15 cellular contexts compared by ENCODE assay signal in genomic region chr6:149461670-149462069, GRCh38. TPM values are rescaled to one million over a fixed set of nuclear protein-coding genes. Genes with fewer than 3 reads are reported as not detected.
A peak's percentile ranks its signal among the peaks of the same experiment; 100 is the strongest.
DNase-seq lines count a peak whose midpoint lies in the region; ATAC-seq, FAIRE-seq and TF ChIP-seq lines count a peak whose summit lies in the region.
"Had no signal": no experiment of that assay in that cellular context is flagged by ENCODE, and none has a peak within 500 bp of the region (broad histone marks: within the 10 kb centered on the region; RNA-seq: fewer than 3 reads in every experiment).

No MANE protein-coding gene starts in this region.

- H3K9me3 Mint-ChIP-seq in stimulated activated naive CD8-positive, alpha-beta T cell treated with anti-CD3 and anti-CD28 coated beads, Interleukin-15, Interleukin-2, amounts not matched to agents 100 ng/mL and 50 ng/mL, for 24 hours, result no peaks in the 10 kb centered on the region
- H3K9me3 Mint-ChIP-seq in stimulated activated naive CD8-positive, alpha-beta T cell treated with anti-CD3 and anti-CD28 coated beads, Interleukin-15, amount 100 ng/mL, for 72 hours, result no peaks in the 10 kb centered on the region
- H3K9me3 Mint-ChIP-seq in dendritic cell treated with granulocyte-macrophage colony-stimulating factor and Interleukin-4, amounts not matched to agents 40 ng/mL and 50 ng/mL, for 4 days, result no peaks in the 10 kb centered on the region
- H3K9me3 Mint-ChIP-seq: CD4-positive, alpha-beta T cell; GM23338; H9 had no signal

- DNase-seq in NCI-H510A treated with DMSO at 0.1 percent for 48 hours (lab: John Stamatoyannopoulos, UW) (peak; percentile 17), NCI-H510A (lab: John Stamatoyannopoulos, UW) (no peak), H54 (ENCODE audit: insufficient read length, low spot score) (no peak), SJCRH30 (no peak)
- DNase-seq in stimulated activated naive CD8-positive, alpha-beta T cell treated with anti-CD3 and anti-CD28 coated beads, Interleukin-15, amount 100 ng/mL, for 72 hours, result no peak
- DNase-seq: ACHN; C1 segment of cervical spinal cord; CD4-positive, alpha-beta T cell; DND-41; GDM1; H9 had no signal

- no peak overlapping the region for H3K4me3 Mint-ChIP-seq in stimulated activated naive CD8-positive, alpha-beta T cell treated with anti-CD3 and anti-CD28 coated beads, Interleukin-15, Interleukin-2, amounts not matched to agents 100 ng/mL and 50 ng/mL, for 24 hours
- H3K4me3 Mint-ChIP-seq in stimulated activated naive CD8-positive, alpha-beta T cell treated with anti-CD3 and anti-CD28 coated beads, Interleukin-15, amount 100 ng/mL, for 72 hours, result no peak overlapping the region
- no peak overlapping the region for H3K4me3 Mint-ChIP-seq in dendritic cell treated with granulocyte-macrophage colony-stimulating factor and Interleukin-4, amounts not matched to agents 40 ng/mL and 50 ng/mL, for 4 days
- H3K4me3 Mint-ChIP-seq: CD4-positive, alpha-beta T cell; GM23338; H9 had no signal

- H3K27me3 ChIP-seq in SJCRH30, result no peaks in the 10 kb centered on the region

- no peaks in the 10 kb centered on the region for H3K36me3 ChIP-seq in SJCRH30

- peaks cover 59% of the 10 kb centered on the region for H3K36me3 Mint-ChIP-seq in stimulated activated naive CD8-positive, alpha-beta T cell treated with anti-CD3 and anti-CD28 coated beads, Interleukin-15, Interleukin-2, amounts not matched to agents 100 ng/mL and 50 ng/mL, for 24 hours (ENCODE audit: low read depth)
- peaks cover 87% of the 10 kb centered on the region for H3K36me3 Mint-ChIP-seq in dendritic cell treated with granulocyte-macrophage colony-stimulating factor and Interleukin-4, amounts not matched to agents 40 ng/mL and 50 ng/mL, for 4 days (ENCODE audit: low read depth)

- intact Hi-C loops in dendritic cell treated with granulocyte-macrophage colony-stimulating factor and Interleukin-4, amounts not matched to agents 40 ng/mL and 50 ng/mL, for 4 days (cut with micrococcal nuclease), result no loop called here

- H3K27ac Mint-ChIP-seq in stimulated activated naive CD8-positive, alpha-beta T cell treated with anti-CD3 and anti-CD28 coated beads, Interleukin-15, Interleukin-2, amounts not matched to agents 100 ng/mL and 50 ng/mL, for 24 hours, result peak overlapping the region; percentile 49
- H3K27ac Mint-ChIP-seq in stimulated activated naive CD8-positive, alpha-beta T cell treated with anti-CD3 and anti-CD28 coated beads, Interleukin-15, amount 100 ng/mL, for 72 hours, result no peak overlapping the region
- H3K27ac Mint-ChIP-seq in dendritic cell treated with granulocyte-macrophage colony-stimulating factor and Interleukin-4, amounts not matched to agents 40 ng/mL and 50 ng/mL, for 4 days, result peak overlapping the region; percentile 80
- H3K27ac Mint-ChIP-seq: CD4-positive, alpha-beta T cell; GM23338; H9 had no signal

- no peaks in the 10 kb centered on the region for H3K9me3 ChIP-seq in SJCRH30 (replicated peaks)

- H3K27me3 Mint-ChIP-seq in stimulated activated naive CD8-positive, alpha-beta T cell treated with anti-CD3 and anti-CD28 coated beads, Interleukin-15, Interleukin-2, amounts not matched to agents 100 ng/mL and 50 ng/mL, for 24 hours, result no peaks in the 10 kb centered on the region
- no peaks in the 10 kb centered on the region for H3K27me3 Mint-ChIP-seq in stimulated activated naive CD8-positive, alpha-beta T cell treated with anti-CD3 and anti-CD28 coated beads, Interleukin-15, amount 100 ng/mL, for 72 hours
- no peaks in the 10 kb centered on the region for H3K27me3 Mint-ChIP-seq in dendritic cell treated with granulocyte-macrophage colony-stimulating factor and Interleukin-4, amounts not matched to agents 40 ng/mL and 50 ng/mL, for 4 days
- H3K27me3 Mint-ChIP-seq: CD4-positive, alpha-beta T cell had no signal

- no peak for TF ChIP-seq POLR2A in H54 (IDR thresholded peaks at IDR 0.05; ENCODE audit: low read depth, low read length)

- no peak overlapping the region for H3K4me3 ChIP-seq in SJCRH30
- H3K4me3 ChIP-seq: GM23338 had no signal

- H3K4me1 Mint-ChIP-seq in stimulated activated naive CD8-positive, alpha-beta T cell treated with anti-CD3 and anti-CD28 coated beads, Interleukin-15, Interleukin-2, amounts not matched to agents 100 ng/mL and 50 ng/mL, for 24 hours (ENCODE audit: low read depth), result peaks cover 53% of the 10 kb centered on the region
- peaks cover 42% of the 10 kb centered on the region for H3K4me1 Mint-ChIP-seq in stimulated activated naive CD8-positive, alpha-beta T cell treated with anti-CD3 and anti-CD28 coated beads, Interleukin-15, amount 100 ng/mL, for 72 hours
- peaks cover 60% of the 10 kb centered on the region for H3K4me1 Mint-ChIP-seq in dendritic cell treated with granulocyte-macrophage colony-stimulating factor and Interleukin-4, amounts not matched to agents 40 ng/mL and 50 ng/mL, for 4 days (ENCODE audit: low read depth)
- H3K4me1 Mint-ChIP-seq: GM23338, H9 had no signal

- no peak overlapping the region for H3K27ac ChIP-seq in SJCRH30

- no peak for FAIRE-seq in H54 (lab: Jason Lieb, UNC)
- FAIRE-seq: GM12892 had no signal

- no peak for ATAC-seq in stimulated activated naive CD8-positive, alpha-beta T cell treated with anti-CD3 and anti-CD28 coated beads, Interleukin-15, amount 100 ng/mL, for 72 hours
- ATAC-seq: GM23338 had no signal

- no peaks in the 10 kb centered on the region for H3K4me1 ChIP-seq in SJCRH30

RNA-seq across cellular contexts. Expression of gene ZC3H12D, which starts 23.1 kb away (rescaled TPM):
- total RNA-seq in SJCRH30 (2014; rRNA removed; shearing (Covaris generic)), result not detected in 2 replicates

Comparison
In these comparisons a context has a peak if more than half of its experiments do, and no peak if none do; other contexts are left out.
1. H3K27ac Mint-ChIP-seq: peak in stimulated activated naive CD8-positive, alpha-beta T cell treated with anti-CD3 and anti-CD28 coated beads, Interleukin-15, Interleukin-2, amounts not matched to agents 100 ng/mL and 50 ng/mL, for 24 hours (single experiment) and dendritic cell treated with granulocyte-macrophage colony-stimulating factor and Interleukin-4, amounts not matched to agents 40 ng/mL and 50 ng/mL, for 4 days (single experiment); none in stimulated activated naive CD8-positive, alpha-beta T cell treated with anti-CD3 and anti-CD28 coated beads, Interleukin-15, amount 100 ng/mL, for 72 hours (0 of 2).